In genomic region chr9:112233769-112234168, GRCh38 we compare ENCODE assay signal across 11 cellular contexts. TPM values are rescaled to one million over a fixed set of nuclear protein-coding genes. Genes with fewer than 3 reads are reported as not detected.
DNase-seq lines count a peak whose midpoint lies in the region; ATAC-seq and TF ChIP-seq lines count a peak whose summit lies in the region.
"Had no signal": no experiment of that assay in that cellular context is flagged by ENCODE, and none has a peak within 500 bp of the region (broad histone marks: within the 10 kb centered on the region; RNA-seq: fewer than 3 reads in every experiment).

No MANE protein-coding gene starts in this region.

- no peak overlapping the region for H3K4me3 ChIP-seq in fibroblast of lung (replicated peaks in 1 of 4; ENCODE audit: control extremely low read depth in 1 of 4, insufficient read depth in 1 of 4, low read depth in 3 of 4, low read length in 4 of 4)

- CTCF ChIA-PET in RWPE1 (lab: Yijun Ruan, JAX) = interaction anchor here (0.6 to 1.0 kb wide), 3 partner anchors 14 to 121 kb away, joined by 4 to 6 read pairs (median 4); partner anchors contain the start of gene PTBP3

- H3K36me3 ChIP-seq in fibroblast of lung (ENCODE audit: control insufficient read depth, insufficient read depth, low read length) = no peaks in the 10 kb centered on the region

- no peak overlapping the region for H3K4me2 ChIP-seq in fibroblast of lung (ENCODE audit: extremely low read depth, insufficient read depth, low read length)

- H2AFZ ChIP-seq in fibroblast of lung (ENCODE audit: low read length) = no peak overlapping the region

- ATAC-seq in GM18861 (IDR thresholded peaks at IDR 0.05; ENCODE audit: unreplicated experiment) (no peak), GM18520 (IDR thresholded peaks at IDR 0.05; ENCODE audit: unreplicated experiment) (no peak)
- ATAC-seq: T-cell had no signal

- H3K27ac ChIP-seq in RWPE1 (peak overlapping the region; percentile 41; the same call in 1 of the 2 replicates), fibroblast of lung (ENCODE audit: insufficient read depth, low read length) (peak overlapping the region; percentile 34)

- no peaks in the 10 kb centered on the region for H3K9me3 ChIP-seq in fibroblast of lung (ENCODE audit: control insufficient read depth, insufficient read depth, low read depth, low read length)

- H3K27me3 ChIP-seq in fibroblast of lung (ENCODE audit: control insufficient read depth, insufficient read depth, low read length) = no peaks in the 10 kb centered on the region

- no peaks in the 10 kb centered on the region for H4K20me1 ChIP-seq in fibroblast of lung (ENCODE audit: control insufficient read depth, extremely low read depth, insufficient read depth, low read length)

- H3K9ac ChIP-seq in fibroblast of lung (ENCODE audit: insufficient read depth, low read length) = no peak overlapping the region

- no peaks in the 10 kb centered on the region for H3K79me2 ChIP-seq in fibroblast of lung (ENCODE audit: control insufficient read depth, insufficient read depth, low read length)

- POLR2A ChIA-PET in RWPE1 (lab: Yijun Ruan, JAX; ENCODE audit: low non-redundant PET) = no interaction called here

- DNase-seq in GM04503 (ENCODE audit: low read depth) = peak; percentile 87
- no peak for DNase-seq in RWPE1 (ENCODE audit: low spot score)
- peak; percentile 66 to 68 for DNase-seq in fibroblast of lung (ENCODE audit: low read depth in 2 of 2)
- peak; percentile 80 for DNase-seq in renal cortical epithelial cell (ENCODE audit: low read depth)
- DNase-seq in NCI-H524 (lab: John Stamatoyannopoulos, UW) = no peak
- DNase-seq: activated CD4-positive, alpha-beta T cell treated with anti-CD3 and anti-CD28 coated beads for 1 hour; COR-L47; hypothalamus; T-cell had no signal

- TF ChIP-seq CTCF in RWPE1 (conservative IDR thresholded peaks at IDR 0.05; ENCODE audit: low read depth) (no peak), fibroblast of lung (conservative IDR thresholded peaks at IDR 0.05 in 1 of 2, IDR thresholded peaks at IDR 0.05 in 1 of 2; ENCODE audit: low read depth in 1 of 2, low read length in 2 of 2) (no peak)

- H3K4me1 ChIP-seq in fibroblast of lung (ENCODE audit: control insufficient read depth, extremely low read depth, insufficient read depth, low read length) = peaks cover 3% of the 10 kb centered on the region

RNA-seq across cellular contexts. Expression of gene SUSD1, which starts 58.7 kb away (rescaled TPM):
- 14.6 and 28.6 TPM in 2 replicates for total RNA-seq in fibroblast of lung
- 23.1 and 27.4 TPM in 2 replicates for polyA plus RNA-seq in fibroblast of lung
- 15.3 and 18.7 TPM in 2 replicates for polyA plus RNA-seq in fibroblast of lung (2012)
- 12.4 and 20.9 TPM in 2 replicates for polyA minus RNA-seq in fibroblast of lung (ENCODE audit: low replicate concordance)
- 51.1 and 81.3 TPM in 2 replicates for total RNA-seq in renal cortical epithelial cell

Comparison
In these comparisons a context has a peak if more than half of its experiments do, and no peak if none do; other contexts are left out.
1. DNase-seq: peak in GM04503 (single experiment), fibroblast of lung (2 of 2) and renal cortical epithelial cell (single experiment); none in RWPE1 (single experiment) and NCI-H524 (0 of 2).